ENCODE assay signal across 2 cellular contexts in genomic region chr19:55060287-55060686, GRCh38. TPM values are rescaled to one million over a fixed set of nuclear protein-coding genes. Genes with fewer than 3 reads are reported as not detected.
"Had no signal": no experiment of that assay in that cellular context is flagged by ENCODE, and none has a peak within 500 bp of the region (broad histone marks: within the 10 kb centered on the region; RNA-seq: fewer than 3 reads in every experiment).

No MANE protein-coding gene starts in this region.

RNA-seq across cellular contexts. Expression of gene GP6, which starts 22.2 kb away (rescaled TPM):
- total RNA-seq: activated B cell treated with CpG ODN at 0.5 μM for 24 hours, breast epithelium had no signal
